ENCODE assay signal across 23 cellular contexts in the genomic region with DNA sequence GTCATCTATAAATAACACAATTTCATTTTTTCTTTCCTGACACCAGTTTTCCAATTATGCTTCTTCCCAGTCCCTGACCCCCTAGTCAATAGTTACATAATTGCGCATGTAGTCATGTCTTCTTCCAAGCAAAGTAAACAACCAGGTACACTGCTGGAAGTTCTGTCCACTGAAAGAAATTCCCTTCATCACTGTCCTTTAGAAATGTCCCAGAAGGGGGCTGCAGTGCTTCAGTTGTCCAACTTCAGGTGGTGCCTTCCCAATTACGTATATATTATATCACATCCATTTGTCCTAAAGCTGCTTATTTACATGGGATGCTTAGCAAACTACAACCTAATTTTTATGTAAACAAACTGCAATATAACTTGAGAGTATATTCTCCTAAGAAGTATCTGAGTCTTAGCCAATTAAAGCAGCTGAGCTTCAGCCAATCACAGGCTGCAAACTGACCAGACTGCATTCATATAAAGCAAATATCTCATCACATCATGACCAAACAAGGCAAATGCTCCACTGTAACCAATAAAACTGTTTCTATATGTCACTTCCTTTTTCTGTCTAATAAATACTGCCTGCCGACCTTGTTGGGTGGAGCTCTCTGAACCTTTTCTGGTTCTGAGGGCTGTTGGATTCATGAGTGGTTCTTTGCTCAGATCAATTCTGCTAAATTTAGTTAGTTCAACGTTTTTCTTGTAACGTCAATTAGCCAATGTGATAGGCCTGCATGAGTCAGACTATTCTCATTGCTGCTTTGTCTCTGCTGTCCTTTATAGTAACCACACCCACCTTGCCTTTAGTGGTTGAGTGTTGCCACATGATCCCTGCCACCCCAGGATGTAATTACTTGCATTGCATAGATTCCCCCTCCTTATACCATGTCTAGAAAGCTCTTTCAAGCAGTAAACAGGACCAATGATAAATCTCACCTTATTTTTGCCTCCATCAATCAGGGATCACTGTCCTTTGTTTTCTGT.
DNase-seq lines count a peak whose midpoint lies in the region; ATAC-seq and TF ChIP-seq lines count a peak whose summit lies in the region.
"Had no signal": no experiment of that assay in that cellular context is flagged by ENCODE, and none has a peak within 500 bp of the region (broad histone marks: within the 10 kb centered on the region; RNA-seq: fewer than 3 reads in every experiment).

No MANE protein-coding gene starts in this region.

- no peak overlapping the region for H3K9ac ChIP-seq in HCT116 (ENCODE audit: low read length)
- no peak overlapping the region for H3K9ac ChIP-seq in neural progenitor cell

- TF ChIP-seq POLR2A in HCT116 (IDR thresholded peaks at IDR 0.05; ENCODE audit: borderline replicate concordance, extremely low read depth, insufficient read depth, insufficient read length), result no peak
- no peak for TF ChIP-seq POLR2A in NB4 (IDR thresholded peaks at IDR 0.05; ENCODE audit: extremely low read depth, insufficient read length)

- no peak overlapping the region for H3K27ac Mint-ChIP-seq in neural progenitor cell
- H3K27ac Mint-ChIP-seq: activated naive CD4-positive, alpha-beta T cell treated with anti-CD3 and anti-CD28 coated beads, Interleukin-2, amount 50 U/mL, for 24 hours; dendritic cell treated with granulocyte-macrophage colony-stimulating factor and Interleukin-4, amounts not matched to agents 40 ng/mL and 50 ng/mL, for 4 days; naive B cell; progenitor cell of endocrine pancreas had no signal

- H3F3A ChIP-seq in neural progenitor cell (ENCODE audit: low read depth), result no peaks in the 10 kb centered on the region

- no peaks in the 10 kb centered on the region for H3K9me3 Mint-ChIP-seq in neural progenitor cell

- peaks cover 0 to 6% of the 10 kb centered on the region in 2 experiments; a peak in 2 of 4 replicates for H3K4me1 ChIP-seq in HCT116 (ENCODE audit: control insufficient read depth in 1 of 2, insufficient read depth in 2 of 2, low read length in 2 of 2)
- H3K4me1 ChIP-seq in neural progenitor cell, result no peaks in the 10 kb centered on the region
- H3K4me1 ChIP-seq: body of pancreas, testis had no signal

- DNase-seq in HCT116 (ENCODE audit: low read depth, low spot score), result no peak
- peak; percentile 34 for DNase-seq in NB4 (ENCODE audit: low read depth)
- DNase-seq in neural progenitor cell (ENCODE audit: low spot score), result no peak
- DNase-seq in germinal center (ENCODE audit: low spot score), result no peak
- no peak for DNase-seq in COLO829 (ENCODE audit: low spot score)
- DNase-seq: activated CD4-positive, alpha-beta T cell treated with anti-CD3 and anti-CD28 coated beads, Interleukin-2, amount 50 U/mL, for 4 hours; activated T-cell treated with anti-CD3 and anti-CD28 coated beads, Interleukin-2, amount 50 U/mL, for 1 hour; body of pancreas; DMS 273 treated with DMSO at 0.1 percent for 48 hours; erythroblast; glutamatergic neuron; naive B cell; NCI-H1694; NCI-H345; testis had no signal

- H3K9me2 ChIP-seq in HCT116 (ENCODE audit: insufficient read depth), result no peaks in the 10 kb centered on the region

- H2AFZ ChIP-seq in HCT116 (ENCODE audit: low read depth, low read length, poor library complexity, severe bottlenecking), result peak overlapping the region; percentile 77
- H2AFZ ChIP-seq in neural progenitor cell (replicated peaks), result peak overlapping the region; percentile 38

- H3K4me3 ChIP-seq in HCT116 (replicated peaks in 1 of 2; ENCODE audit: low read depth in 1 of 2, low read length in 2 of 2) (no peak overlapping the region), NB4 (ENCODE audit: low read depth, low read length) (no peak overlapping the region), neural progenitor cell (no peak overlapping the region)
- H3K4me3 ChIP-seq: body of pancreas, lung, SK-N-MC, smooth muscle cell, testis had no signal

- H4K20me1 ChIP-seq in HCT116 (ENCODE audit: insufficient read depth) (no peaks in the 10 kb centered on the region), neural progenitor cell (ENCODE audit: low read depth) (no peaks in the 10 kb centered on the region)

- POLR2A ChIA-PET in HCT116 (lab: Charles Lee), result no interaction called here

- H3K27ac ChIP-seq in HCT116 (ENCODE audit: low read depth, low read length), result no peak overlapping the region
- H3K27ac ChIP-seq in VCaP, result peak overlapping the region; percentile 62
- H3K27ac ChIP-seq in neural progenitor cell, result no peak overlapping the region
- H3K27ac ChIP-seq: body of pancreas, SK-N-MC, testis had no signal

- RAD21 ChIA-PET in HCT116 (lab: Charles Lee; ENCODE audit: low non-redundant PET in 1 of 2, low total read pairs in 2 of 2, uncharacterized antibody in 2 of 2, unreplicated experiment in 2 of 2), result interaction anchor here in 1 of 2 experiments (0.7 kb wide), 1 partner anchor 339 kb away, joined by 6 read pairs; no protein-coding TSS in a partner anchor

- peak overlapping the region; percentile 11; the same call in 1 of the 2 replicates for H3K4me2 ChIP-seq in HCT116 (ENCODE audit: low read length)
- no peak overlapping the region for H3K4me2 ChIP-seq in neural progenitor cell
- H3K4me2 ChIP-seq: smooth muscle cell had no signal

- H3K36me3 ChIP-seq in HCT116 (ENCODE audit: control insufficient read depth in 1 of 2, insufficient read depth in 2 of 2, low read length in 2 of 2) (no peaks in the 10 kb centered on the region), neural progenitor cell (no peaks in the 10 kb centered on the region)

- no peaks in the 10 kb centered on the region for H3K79me2 ChIP-seq in HCT116 (ENCODE audit: insufficient read depth, low read length)
- no peaks in the 10 kb centered on the region for H3K79me2 ChIP-seq in neural progenitor cell (ENCODE audit: low read depth)

- no peaks in the 10 kb centered on the region for H3K9me3 ChIP-seq in HCT116 (ENCODE audit: control insufficient read depth in 1 of 2, insufficient read depth in 1 of 2, low read depth in 1 of 2, low read length in 2 of 2)
- no peaks in the 10 kb centered on the region for H3K9me3 ChIP-seq in neural progenitor cell (ENCODE audit: low read depth)
- H3K9me3 ChIP-seq: body of pancreas, testis had no signal

- no peaks in the 10 kb centered on the region for H3K27me3 Mint-ChIP-seq in neural progenitor cell (ENCODE audit: insufficient read depth, low read depth)
- H3K27me3 Mint-ChIP-seq: activated naive CD4-positive, alpha-beta T cell treated with anti-CD3 and anti-CD28 coated beads, Interleukin-2, amount 50 U/mL, for 24 hours; dendritic cell treated with granulocyte-macrophage colony-stimulating factor and Interleukin-4, amounts not matched to agents 40 ng/mL and 50 ng/mL, for 4 days; naive B cell; progenitor cell of endocrine pancreas had no signal

- CTCF ChIA-PET in HCT116 (lab: Charles Lee), result interaction anchor here (1.1 kb wide), 1 partner anchor 11 kb away, joined by 6 read pairs; no protein-coding TSS in a partner anchor

- no peak for TF ChIP-seq RAD21 in HCT116 (IDR thresholded peaks at IDR 0.05; ENCODE audit: low read depth)

- TF ChIP-seq CTCF in HCT116 (IDR thresholded peaks at IDR 0.05 in 2 of 3, conservative IDR thresholded peaks at IDR 0.05 in 1 of 3; ENCODE audit: borderline replicate concordance in 1 of 3, insufficient read depth in 1 of 3, low read depth in 2 of 3, low read length in 2 of 3), result no peak; a peak in 1 of 6 replicates
- no peak for TF ChIP-seq CTCF in NB4 (IDR thresholded peaks at IDR 0.05; ENCODE audit: low read depth, low read length)
- TF ChIP-seq CTCF in VCaP (conservative IDR thresholded peaks at IDR 0.05), result peak; percentile 73
- peak; percentile 7 for TF ChIP-seq CTCF in neural progenitor cell (IDR thresholded peaks at IDR 0.05)

- no TSS peak for BruUV-seq in HCT116 (replicated peaks; lab: Mats Ljungman, UMichigan)

- H3K4me1 Mint-ChIP-seq in neural progenitor cell, result no peaks in the 10 kb centered on the region
- H3K4me1 Mint-ChIP-seq: activated naive CD4-positive, alpha-beta T cell treated with anti-CD3 and anti-CD28 coated beads, Interleukin-2, amount 50 U/mL, for 24 hours; naive B cell had no signal

- intact Hi-C loops in HCT116 (cut with micrococcal nuclease), result no loop called here

- ATAC-seq in HCT116 (peak; percentile 64; the same call in 1 of the 2 replicates), HG02852 (IDR thresholded peaks at IDR 0.05; ENCODE audit: unreplicated experiment) (no peak)
- ATAC-seq: body of pancreas had no signal

- no peak overlapping the region for H3K4me3 Mint-ChIP-seq in neural progenitor cell
- H3K4me3 Mint-ChIP-seq: activated naive CD4-positive, alpha-beta T cell treated with anti-CD3 and anti-CD28 coated beads, Interleukin-2, amount 50 U/mL, for 24 hours; dendritic cell treated with granulocyte-macrophage colony-stimulating factor and Interleukin-4, amounts not matched to agents 40 ng/mL and 50 ng/mL, for 4 days; naive B cell had no signal

- no peaks in the 10 kb centered on the region for H3K27me3 ChIP-seq in HCT116 (ENCODE audit: insufficient read depth, low read length)
- H3K27me3 ChIP-seq in neural progenitor cell, result no peaks in the 10 kb centered on the region
- H3K27me3 ChIP-seq: body of pancreas, testis had no signal

- H3K36me3 Mint-ChIP-seq in neural progenitor cell, result no peaks in the 10 kb centered on the region
- H3K36me3 Mint-ChIP-seq: activated naive CD4-positive, alpha-beta T cell treated with anti-CD3 and anti-CD28 coated beads, Interleukin-2, amount 50 U/mL, for 24 hours; naive B cell had no signal

TF ChIP-seq in HCT116, 20 proteins besides CTCF, POLR2A, EP300 and RAD21 (continues in another document):
- TF ChIP-seq, protein P1, sequence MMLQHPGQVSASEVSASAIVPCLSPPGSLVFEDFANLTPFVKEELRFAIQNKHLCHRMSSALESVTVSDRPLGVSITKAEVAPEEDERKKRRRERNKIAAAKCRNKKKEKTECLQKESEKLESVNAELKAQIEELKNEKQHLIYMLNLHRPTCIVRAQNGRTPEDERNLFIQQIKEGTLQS (IDR thresholded peaks at IDR 0.05), result no peak
- TF ChIP-seq EZH2 (IDR thresholded peaks at IDR 0.05) (no peak), ZNF274 (IDR thresholded peaks at IDR 0.05; ENCODE audit: low read depth, low read length) (no peak), FOSL1 (IDR thresholded peaks at IDR 0.05; ENCODE audit: low read depth) (no peak), EGR1 (IDR thresholded peaks at IDR 0.05; ENCODE audit: low read depth) (no peak), SIN3A (IDR thresholded peaks at IDR 0.05; ENCODE audit: low read depth) (no peak), ZFX (IDR thresholded peaks at IDR 0.05) (no peak), SP1 (IDR thresholded peaks at IDR 0.05; ENCODE audit: low read depth) (no peak), POLR2AphosphoS5 (IDR thresholded peaks at IDR 0.05; ENCODE audit: low read depth, low read length) (no peak), ELF1 (IDR thresholded peaks at IDR 0.05; ENCODE audit: borderline replicate concordance, low read depth) (no peak), JUND (IDR thresholded peaks at IDR 0.05) (no peak), TCF7L2 (IDR thresholded peaks at IDR 0.05; ENCODE audit: borderline replicate concordance, extremely low read depth, insufficient read depth, insufficient read length) (no peak), SRF (IDR thresholded peaks at IDR 0.05; ENCODE audit: low read depth) (no peak)
- TF ChIP-seq, protein P2, sequence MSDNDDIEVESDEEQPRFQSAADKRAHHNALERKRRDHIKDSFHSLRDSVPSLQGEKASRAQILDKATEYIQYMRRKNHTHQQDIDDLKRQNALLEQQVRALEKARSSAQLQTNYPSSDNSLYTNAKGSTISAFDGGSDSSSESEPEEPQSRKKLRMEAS (IDR thresholded peaks at IDR 0.05), result no peak

Comparison
In these comparisons a context has a peak if more than half of its experiments do, and no peak if none do; other contexts are left out.
1. CTCF ChIP-seq: peak in VCaP (single experiment) and neural progenitor cell (single experiment); none in HCT116 (0 of 3) and NB4 (single experiment).